In genomic region chr19:14495678-14496028, GRCh38 we compare ENCODE assay signal across 8 cellular contexts. TPM values are rescaled to one million over a fixed set of nuclear protein-coding genes. Genes with fewer than 3 reads are reported as not detected.
DNase-seq lines count a peak whose midpoint lies in the region; ATAC-seq and TF ChIP-seq lines count a peak whose summit lies in the region.

No MANE protein-coding gene starts in this region.

- H3K4me3 ChIP-seq in Panc1 (ENCODE audit: low read depth in 2 of 2, low read length in 2 of 2) (peak overlapping the region; percentile 66 to 82), fibroblast of mammary gland (ENCODE audit: control insufficient read depth, low read depth, low read length) (peak overlapping the region; percentile 76), psoas muscle (peak overlapping the region; percentile 84)

- H3K27ac ChIP-seq in Panc1 (ENCODE audit: low read length) = peak overlapping the region; percentile 88
- H3K27ac ChIP-seq in psoas muscle = peak overlapping the region; percentile 37

- POLR2A ChIA-PET in Panc1 (lab: Charles Lee) = no interaction called here

- H3K9me3 ChIP-seq in Panc1 (ENCODE audit: control insufficient read depth, insufficient read depth, low read depth, low read length) (no peaks in the 10 kb centered on the region), psoas muscle (no peaks in the 10 kb centered on the region)

- no peak for DNase-seq in Panc1 (ENCODE audit: low read depth, low spot score)
- no peak for DNase-seq in fibroblast of mammary gland (ENCODE audit: low read depth)
- no peak for DNase-seq in psoas muscle
- DNase-seq in DMS114 treated with DMSO at 0.1 percent for 48 hours (lab: John Stamatoyannopoulos, UW; ENCODE audit: unreplicated experiment) = no peak
- DNase-seq in SIG-M5 treated with dmso at 0.1 percent for 504 hours (lab: John Stamatoyannopoulos, UW; ENCODE audit: unreplicated experiment) = no peak
- no peak for DNase-seq in stimulated activated CD4-positive, alpha-beta T cell treated with anti-CD3 and anti-CD28 coated beads, Interleukin-12 subunit alpha, Interleukin-12 subunit beta, amount 100 ng/mL, for 4 hours

- 1% methylated on average over 10 to 28 of the region's 28 CpGs for WGBS in psoas muscle, 3 donors

- H3K4me1 ChIP-seq in Panc1 (ENCODE audit: control insufficient read depth, insufficient read depth, low read length) = peaks cover 18% of the 10 kb centered on the region
- H3K4me1 ChIP-seq in psoas muscle = peaks cover 11% of the 10 kb centered on the region

- no TSS peak for BruUV-seq in Panc1 (replicated peaks; lab: Mats Ljungman, UMichigan)

- H3K27me3 ChIP-seq in Panc1 (ENCODE audit: control insufficient read depth, insufficient read depth, low read length) = no peaks in the 10 kb centered on the region
- H3K27me3 ChIP-seq in psoas muscle (ENCODE audit: insufficient read depth in 3 of 3, low read length in 2 of 3) = no peaks in the 10 kb centered on the region

- TF ChIP-seq CTCF in Panc1 (IDR thresholded peaks at IDR 0.05) (no peak), fibroblast of mammary gland (conservative IDR thresholded peaks at IDR 0.05; ENCODE audit: control insufficient read depth, insufficient read depth, low read depth, low read length) (no peak), psoas muscle (IDR thresholded peaks at IDR 0.05) (no peak)

- ATAC-seq in GM18498 (IDR thresholded peaks at IDR 0.05; ENCODE audit: unreplicated experiment) (peak; percentile 19), Panc1 (peak; percentile 4), psoas muscle (peak in 3 of 4 donors; percentile 0 to 6 (median 2)), HG03439 (IDR thresholded peaks at IDR 0.05; ENCODE audit: unreplicated experiment) (no peak)

- H3K36me3 ChIP-seq in Panc1 (ENCODE audit: control insufficient read depth, insufficient read depth, low read length) (no peaks in the 10 kb centered on the region), psoas muscle (ENCODE audit: insufficient read depth in 1 of 2, low read depth in 1 of 2) (peaks cover 0 to 10% of the 10 kb centered on the region in 2 donors)

- in situ Hi-C loops in Panc1 (cut with HindIII; ENCODE audit: low pct_unique_long_range_greater_than_20kb, low sequenced_read_pairs) = no loop called here

- intact Hi-C loops in Panc1 (cut with micrococcal nuclease; ENCODE audit: unreplicated experiment) = no loop called here
- intact Hi-C loops in psoas muscle (cut with DNase I) = no loop called here

- CTCF ChIA-PET in Panc1 (lab: Charles Lee) = interaction anchor here (2.4 kb wide), 1 partner anchor 10 kb away, joined by 10 read pairs; no protein-coding TSS in a partner anchor

RNA-seq across cellular contexts. Expression of gene GIPC1, which starts 0.3 kb away (rescaled TPM):
- 160 TPM for total RNA-seq in Panc1 (2021; ENCODE audit: unreplicated experiment)
- polyA plus RNA-seq in Panc1 (2012; ENCODE audit: insufficient read length) = 339 TPM
- 10 to 100 TPM; 37.9 to 45.3 (median 43.2) TPM for total RNA-seq in psoas muscle
- 10 to 100 TPM; 45.3 to 63.5 (median 50.8) TPM for polyA plus RNA-seq in psoas muscle

RNA-seq across cellular contexts. Expression of gene PTGER1, which starts 20.5 kb away (rescaled TPM):
- total RNA-seq in Panc1 (2021; ENCODE audit: unreplicated experiment) (2.2 TPM), psoas muscle (under 1 TPM in 2 of 4 donors, not detected in 2; 0.15 to 0.25 TPM)
- polyA plus RNA-seq in Panc1 (2012; ENCODE audit: insufficient read length) = 3.2 TPM
- under 1 TPM; 0.05 to 0.10 (median 0.08) TPM for polyA plus RNA-seq in psoas muscle

RNA-seq across cellular contexts. Expression of gene DNAJB1, which starts 22.5 kb away (rescaled TPM):
- 149 TPM for total RNA-seq in Panc1 (2021; ENCODE audit: unreplicated experiment)
- 101 TPM for polyA plus RNA-seq in Panc1 (2012; ENCODE audit: insufficient read length)
- total RNA-seq in psoas muscle = 100 to 1,000 TPM in 1 of 4 donors, 10 to 100 TPM in 3; 32.6 to 105 (median 42.6) TPM
- polyA plus RNA-seq in psoas muscle = 10 to 100 TPM; 20.8 to 32.0 (median 24.4) TPM

RNA-seq across cellular contexts. Expression of gene TECR, which starts 33.7 kb away (rescaled TPM):
- total RNA-seq in Panc1 (2021; ENCODE audit: unreplicated experiment) (233 TPM), psoas muscle (100 to 1,000 TPM; 111 to 209 (median 158) TPM)
- polyA plus RNA-seq in Panc1 (2012; ENCODE audit: insufficient read length) = 250 TPM
- 100 to 1,000 TPM in 2 of 3 donors, 10 to 100 TPM in 1; 77.8 to 145 (median 136) TPM for polyA plus RNA-seq in psoas muscle
